In the genomic region with DNA sequence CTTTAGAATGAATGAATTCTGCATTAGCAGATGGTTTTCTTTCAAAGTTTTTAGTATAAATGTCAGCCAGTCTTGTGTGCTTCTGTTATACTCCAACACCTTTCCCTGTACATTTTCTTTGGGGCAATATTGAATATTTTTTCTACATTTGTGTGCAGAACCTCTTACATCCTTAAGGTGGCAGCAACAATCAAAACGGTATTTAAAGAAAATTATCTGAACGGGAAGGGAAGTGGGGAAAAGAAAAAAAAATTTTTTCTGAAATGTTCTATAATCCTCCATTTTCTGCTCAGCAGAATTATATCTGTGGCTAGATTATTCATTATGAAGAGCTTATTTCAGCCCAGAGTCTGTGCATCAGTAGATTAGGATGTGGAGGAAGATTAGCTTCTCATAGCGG, we compare ENCODE assay signal across 10 cellular contexts.
DNase-seq lines count a peak whose midpoint lies in the region; ATAC-seq, FAIRE-seq and TF ChIP-seq lines count a peak whose summit lies in the region.
"Had no signal": no experiment of that assay in that cellular context is flagged by ENCODE, and none has a peak within 500 bp of the region (broad histone marks: within the 10 kb centered on the region; RNA-seq: fewer than 3 reads in every experiment).

No MANE protein-coding gene starts in this region.

- intact Hi-C loops in GM12878 (cut with micrococcal nuclease; ENCODE audit: unreplicated experiment) = no loop called here

- H3K9me3 ChIP-seq in Karpas-422 (ENCODE audit: low read length) = no peaks in the 10 kb centered on the region
- H3K9me3 ChIP-seq in GM12878 (replicated peaks; ENCODE audit: control insufficient read depth, insufficient read depth, low read length) = no peaks in the 10 kb centered on the region

- RAD21 ChIA-PET in GM12878 (lab: Charles Lee; ENCODE audit: unreplicated experiment) = no interaction called here

- H4K20me1 ChIP-seq in Karpas-422 (ENCODE audit: insufficient read depth, low read depth, low read length) (no peaks in the 10 kb centered on the region), GM12878 (ENCODE audit: control insufficient read depth, insufficient read depth) (no peaks in the 10 kb centered on the region)

- SMC1A ChIA-PET in GM12878 (lab: Charles Lee; ENCODE audit: uncharacterized antibody, unreplicated experiment) = interaction anchor here (1.1 to 1.4 kb wide), 2 partner anchors 10 to 1846 kb away, joined by 3 to 6 read pairs; no protein-coding TSS in a partner anchor

- H3K79me2 ChIP-seq in Karpas-422 (ENCODE audit: low read length) (no peaks in the 10 kb centered on the region), GM12878 (ENCODE audit: control insufficient read depth, insufficient read depth, low read length) (no peaks in the 10 kb centered on the region)

- FAIRE-seq in GM12878 (lab: Jason Lieb, UNC) = no peak

- no TSS peak for BruUV-seq in GM12878 (replicated peaks; lab: Mats Ljungman, UMichigan)

- peaks cover 5% of the 10 kb centered on the region for H3K4me1 Mint-ChIP-seq in nephron progenitor cell
- H3K4me1 Mint-ChIP-seq in activated CD4-positive, alpha-beta memory T cell treated with anti-CD3 and anti-CD28 coated beads, Interleukin-2, amount 10 ng/mL, durations not matched to agents 7 days and 5 days = no peaks in the 10 kb centered on the region
- H3K4me1 Mint-ChIP-seq: naive B cell had no signal

- H2AFZ ChIP-seq in Karpas-422 (ENCODE audit: low read length) = no peak overlapping the region
- H2AFZ ChIP-seq in GM12878 (ENCODE audit: control insufficient read depth, low read depth, low read length) = no peak overlapping the region

- POLR2A ChIA-PET in GM10248 (lab: Yijun Ruan, JAX) (no interaction called here), GM12878 (lab: Charles Lee) (no interaction called here)
- POLR2A ChIA-PET in activated CD4-positive, alpha-beta memory T cell treated with anti-CD3 and anti-CD28 coated beads, Interleukin-2, amount 10 ng/mL, durations not matched to agents 7 days and 5 days (lab: Charles Lee) = no interaction called here

- H3K27me3 Mint-ChIP-seq in nephron progenitor cell (ENCODE audit: low read depth, poor library complexity) = no peaks in the 10 kb centered on the region
- H3K27me3 Mint-ChIP-seq in activated CD4-positive, alpha-beta memory T cell treated with anti-CD3 and anti-CD28 coated beads, Interleukin-2, amount 10 ng/mL, durations not matched to agents 7 days and 5 days = no peaks in the 10 kb centered on the region
- H3K27me3 Mint-ChIP-seq: naive B cell had no signal

- H3K4me2 ChIP-seq in Karpas-422 (ENCODE audit: low read depth, low read length, poor library complexity, severe bottlenecking) (no peak overlapping the region), GM12878 (ENCODE audit: control insufficient read depth, insufficient read depth) (no peak overlapping the region)

- H3K4me1 ChIP-seq in Karpas-422 (ENCODE audit: low read length) (no peaks in the 10 kb centered on the region), GM12878 (ENCODE audit: control insufficient read depth, insufficient read depth, low read length) (no peaks in the 10 kb centered on the region)

- H3K9ac ChIP-seq in Karpas-422 (ENCODE audit: low read length) (no peak overlapping the region), GM12878 (ENCODE audit: control insufficient read depth, insufficient read depth, low read length) (no peak overlapping the region)

- no peaks in the 10 kb centered on the region for H3K36me3 ChIP-seq in Karpas-422 (ENCODE audit: insufficient read depth, low read length)
- no peaks in the 10 kb centered on the region for H3K36me3 ChIP-seq in GM12878 (ENCODE audit: control insufficient read depth in 2 of 2, insufficient read depth in 2 of 2, low read length in 1 of 2)

- TF ChIP-seq CTCF in GM10248 (IDR thresholded peaks at IDR 0.05; ENCODE audit: control extremely low read depth, extremely low read depth, low read depth, missing control alignments) = peak; percentile 43
- peak; percentile 13 to 26 (median 26); a peak in 1 of 6 replicates for TF ChIP-seq CTCF in GM12878 (IDR thresholded peaks at IDR 0.05 in 2 of 3, conservative IDR thresholded peaks at IDR 0.05 in 1 of 3; ENCODE audit: control insufficient read depth in 2 of 3, extremely low read depth in 1 of 3, insufficient read depth in 1 of 3, low read depth in 3 of 3, low read length in 3 of 3)
- peak; percentile 48 for TF ChIP-seq CTCF in nephron progenitor cell (IDR thresholded peaks at IDR 0.05)

- no peak for TF ChIP-seq EP300 in GM12878 (IDR thresholded peaks at IDR 0.05; ENCODE audit: borderline replicate concordance in 1 of 2, control insufficient read depth in 1 of 2, low read depth in 2 of 2, low read length in 2 of 2)

- H3K4me3 Mint-ChIP-seq in nephron progenitor cell = no peak overlapping the region
- no peak overlapping the region for H3K4me3 Mint-ChIP-seq in activated CD4-positive, alpha-beta memory T cell treated with anti-CD3 and anti-CD28 coated beads, Interleukin-2, amount 10 ng/mL, durations not matched to agents 7 days and 5 days
- H3K4me3 Mint-ChIP-seq: naive B cell had no signal

- H3K27me3 ChIP-seq in Karpas-422 (ENCODE audit: low read length) = no peaks in the 10 kb centered on the region
- H3K27me3 ChIP-seq in GM12878 (replicated peaks in 1 of 2; ENCODE audit: control insufficient read depth in 2 of 2, insufficient read depth in 2 of 2, low read length in 1 of 2) = no peaks in the 10 kb centered on the region

- H3K4me3 ChIP-seq in Karpas-422 (ENCODE audit: low read length) (no peak overlapping the region), GM12878 (no peak overlapping the region)

- H3K9me2 ChIP-seq in Karpas-422 (replicated peaks; ENCODE audit: insufficient read depth, low read length) = no peaks in the 10 kb centered on the region

- CTCF ChIA-PET in GM10248 (lab: Yijun Ruan, JAX) = interaction anchor here (0.6 to 1.2 kb wide), 3 partner anchors 12 to 1846 kb away, joined by 3 to 6 read pairs (median 4); no protein-coding TSS in a partner anchor
- CTCF ChIA-PET in GM12878 (lab: Yijun Ruan, JAX) = interaction anchor here (0.6 to 1.6 kb wide), 4 partner anchors 15 to 1846 kb away, joined by 3 to 6 read pairs (median 3); no protein-coding TSS in a partner anchor
- CTCF ChIA-PET in activated CD4-positive, alpha-beta memory T cell treated with anti-CD3 and anti-CD28 coated beads, Interleukin-2, amount 10 ng/mL, durations not matched to agents 7 days and 5 days (lab: Charles Lee) = no interaction called here

- WGBS in GM12878 (ENCODE audit: insufficient coverage, insufficient replicate concordance, low lambda C conversion rate, missing lambda C conversion rate) = 32% methylated on average over 3 of the region's 3 CpGs

- in situ Hi-C loops in GM12878 (cut with MboI) = no loop called here

- H3K36me3 Mint-ChIP-seq in nephron progenitor cell (ENCODE audit: low read depth) = no peaks in the 10 kb centered on the region
- H3K36me3 Mint-ChIP-seq in activated CD4-positive, alpha-beta memory T cell treated with anti-CD3 and anti-CD28 coated beads, Interleukin-2, amount 10 ng/mL, durations not matched to agents 7 days and 5 days (ENCODE audit: low read depth) = no peaks in the 10 kb centered on the region
- H3K36me3 Mint-ChIP-seq: naive B cell had no signal

- H3K9me3 Mint-ChIP-seq in nephron progenitor cell = no peaks in the 10 kb centered on the region
- H3K9me3 Mint-ChIP-seq in activated CD4-positive, alpha-beta memory T cell treated with anti-CD3 and anti-CD28 coated beads, Interleukin-2, amount 10 ng/mL, durations not matched to agents 7 days and 5 days = peaks cover 2% of the 10 kb centered on the region

- TF ChIP-seq RAD21 in GM12878 (IDR thresholded peaks at IDR 0.05; ENCODE audit: insufficient read depth, low read depth, low read length) = 0 out of 2 replicates have a peak, but pooled peaks have one; percentile 20

- no peak for TF ChIP-seq POLR2A in GM12878 (IDR thresholded peaks at IDR 0.05; ENCODE audit: low read depth, low read length)

- ATAC-seq in GM12878 (peak; percentile 27; the same call in 1 of the 3 replicates), HG03097 (IDR thresholded peaks at IDR 0.05; ENCODE audit: low FRiP score, unreplicated experiment) (no peak)

- H3K27ac ChIP-seq in Karpas-422 (ENCODE audit: low read length) = no peak overlapping the region
- H3K27ac ChIP-seq in GM12878 (ENCODE audit: control insufficient read depth, insufficient read depth) = no peak overlapping the region

- H3K27ac Mint-ChIP-seq in nephron progenitor cell = no peak overlapping the region
- no peak overlapping the region for H3K27ac Mint-ChIP-seq in activated CD4-positive, alpha-beta memory T cell treated with anti-CD3 and anti-CD28 coated beads, Interleukin-2, amount 10 ng/mL, durations not matched to agents 7 days and 5 days
- H3K27ac Mint-ChIP-seq: naive B cell had no signal

- DNase-seq in GM10248 (ENCODE audit: extremely low spot score) (no peak), Karpas-422 (peak; percentile 62), GM12878 (ENCODE audit: low read depth, low spot score) (no peak), nephron progenitor cell (no peak), DMS153 (lab: John Stamatoyannopoulos, UW) (no peak)
- DNase-seq in effector CD8-positive, alpha-beta T cell (lab: John Stamatoyannopoulos, UW) = no peak
- no peak for DNase-seq in activated CD4-positive, alpha-beta memory T cell treated with anti-CD3 and anti-CD28 coated beads, Interleukin-2, amount 10 ng/mL, durations not matched to agents 7 days and 5 days
- DNase-seq: activated CD8-positive, alpha-beta memory T cell treated with anti-CD3 and anti-CD28 coated beads, Interleukin-2, amount 50 U/mL, for 48 hours; naive B cell had no signal

TF ChIP-seq in GM12878, 131 proteins besides CTCF, POLR2A, EP300 and RAD21 (continues in another document):
- TF ChIP-seq DPF2 (IDR thresholded peaks at IDR 0.05) (no peak), HDGF (IDR thresholded peaks at IDR 0.05) (no peak), POLR2AphosphoS5 (IDR thresholded peaks at IDR 0.05; ENCODE audit: low read length) (no peak), STAT1 (conservative IDR thresholded peaks at IDR 0.05) (no peak), MYB (IDR thresholded peaks at IDR 0.05; ENCODE audit: borderline replicate concordance, low read depth, low read length) (no peak), FOS (IDR thresholded peaks at IDR 0.05; ENCODE audit: borderline replicate concordance, extremely low read depth, insufficient read length) (no peak)
- TF ChIP-seq, protein P1, sequence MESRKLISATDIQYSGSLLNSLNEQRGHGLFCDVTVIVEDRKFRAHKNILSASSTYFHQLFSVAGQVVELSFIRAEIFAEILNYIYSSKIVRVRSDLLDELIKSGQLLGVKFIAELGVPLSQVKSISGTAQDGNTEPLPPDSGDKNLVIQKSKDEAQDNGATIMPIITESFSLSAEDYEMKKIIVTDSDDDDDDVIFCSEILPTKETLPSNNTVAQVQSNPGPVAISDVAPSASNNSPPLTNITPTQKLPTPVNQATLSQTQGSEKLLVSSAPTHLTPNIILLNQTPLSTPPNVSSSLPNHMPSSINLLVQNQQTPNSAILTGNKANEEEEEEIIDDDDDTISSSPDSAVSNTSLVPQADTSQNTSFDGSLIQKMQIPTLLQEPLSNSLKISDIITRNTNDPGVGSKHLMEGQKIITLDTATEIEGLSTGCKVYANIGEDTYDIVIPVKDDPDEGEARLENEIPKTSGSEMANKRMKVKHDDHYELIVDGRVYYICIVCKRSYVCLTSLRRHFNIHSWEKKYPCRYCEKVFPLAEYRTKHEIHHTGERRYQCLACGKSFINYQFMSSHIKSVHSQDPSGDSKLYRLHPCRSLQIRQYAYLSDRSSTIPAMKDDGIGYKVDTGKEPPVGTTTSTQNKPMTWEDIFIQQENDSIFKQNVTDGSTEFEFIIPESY (IDR thresholded peaks at IDR 0.05) = no peak
